ENCODE assay signal across 1 cellular context in genomic region chr11:12421386-12421785, GRCh38.
TF ChIP-seq lines count a peak whose summit lies in the region.

No MANE protein-coding gene starts in this region.

TF ChIP-seq in K562, 482 proteins besides CTCF, POLR2A, EP300 and RAD21 (continued from another document):
- peak; percentile 26 for TF ChIP-seq CBFA2T3 (IDR thresholded peaks at IDR 0.05)
